Comparison of ENCODE assay signal across 17 cellular contexts in genomic region chr1:62333431-62333830, GRCh38. TPM values are rescaled to one million over a fixed set of nuclear protein-coding genes. Genes with fewer than 3 reads are reported as not detected.
A peak's percentile ranks its signal among the peaks of the same experiment; 100 is the strongest.
DNase-seq lines count a peak whose midpoint lies in the region; TF ChIP-seq lines count a peak whose summit lies in the region.
"Had no signal": no experiment of that assay in that cellular context is flagged by ENCODE, and none has a peak within 500 bp of the region (broad histone marks: within the 10 kb centered on the region; RNA-seq: fewer than 3 reads in every experiment).

No MANE protein-coding gene starts in this region.

- H3K9me2 ChIP-seq in GM23248 (ENCODE audit: insufficient read depth): no peaks in the 10 kb centered on the region

- no peaks in the 10 kb centered on the region for H3K27me3 ChIP-seq in BLaER1
- H3K27me3 ChIP-seq in GM23248 (replicated peaks; ENCODE audit: insufficient read depth): no peaks in the 10 kb centered on the region
- no peaks in the 10 kb centered on the region for H3K27me3 ChIP-seq in tibial nerve
- H3K27me3 ChIP-seq: left lung, testis had no signal

- peaks cover 2% of the 10 kb centered on the region; the same call in 1 of the 2 replicates for H3F3A ChIP-seq in GM23248 (ENCODE audit: insufficient read depth)

- no peak overlapping the region for H2AFZ ChIP-seq in GM23248

- no peaks in the 10 kb centered on the region for H3K79me2 ChIP-seq in GM23248 (ENCODE audit: insufficient read depth)

- H3K27ac ChIP-seq in BLaER1 (no peak overlapping the region), GM23248 (no peak overlapping the region), tibial nerve (no peak overlapping the region)
- H3K27ac ChIP-seq: HL-60, left lung, testis had no signal

- no peak for TF ChIP-seq POLR2A in tibial nerve (IDR thresholded peaks at IDR 0.05)

- 50 to 54% methylated on average over 7 of the region's 7 CpGs for WGBS in GM23248 (ENCODE audit: low coverage in 1 of 2, low lambda C conversion rate in 2 of 2, missing lambda C conversion rate in 2 of 2), 2 experiments
- WGBS in tibial nerve, 2 donors: 75 to 86% methylated on average over 7 of the region's 7 CpGs

- H3K4me2 ChIP-seq in BLaER1 (peak overlapping the region; percentile 45; the same call in 1 of the 2 replicates), GM23248 (ENCODE audit: unreplicated experiment) (no peak overlapping the region)

- H3K36me3 ChIP-seq in BLaER1 (no peaks in the 10 kb centered on the region), GM23248 (ENCODE audit: low read depth) (no peaks in the 10 kb centered on the region), tibial nerve (no peaks in the 10 kb centered on the region)
- H3K36me3 ChIP-seq: left lung had no signal

- H4K20me1 ChIP-seq in BLaER1 (no peaks in the 10 kb centered on the region), GM23248 (ENCODE audit: insufficient read depth) (no peaks in the 10 kb centered on the region)

- no peak for TF ChIP-seq EP300 in tibial nerve (IDR thresholded peaks at IDR 0.05)

- peak; percentile 80 for DNase-seq in GM23248
- peak; percentile 12 for DNase-seq in T1000 (lab: John Stamatoyannopoulos, UW)
- DNase-seq in glomerular visceral epithelial cell (ENCODE audit: extremely low spot score): peak; percentile 12
- DNase-seq in effector CD4-positive, alpha-beta T cell: no peak
- DNase-seq in SIG-M5 (lab: John Stamatoyannopoulos, UW): no peak
- DNase-seq in tibial nerve (ENCODE audit: low spot score in 2 of 2): no peak
- no peak for DNase-seq in NCI-H1694 (lab: John Stamatoyannopoulos, UW)
- DNase-seq: activated CD4-positive, alpha-beta T cell treated with anti-CD3 and anti-CD28 coated beads, Interleukin-2, amount 10 ng/mL, durations not matched to agents 7 days and 5 days; amniotic stem cell; foreskin melanocyte; left lung; NCI-H146; NCI-H446; T-helper 9 cell; testis had no signal

- no peak for TF ChIP-seq CTCF in tibial nerve (IDR thresholded peaks at IDR 0.05)

- H3K9me3 ChIP-seq in BLaER1 (no peaks in the 10 kb centered on the region), GM23248 (ENCODE audit: low read depth) (no peaks in the 10 kb centered on the region), tibial nerve (no peaks in the 10 kb centered on the region)
- H3K9me3 ChIP-seq: left lung, testis had no signal

- H3K4me1 ChIP-seq in BLaER1: peaks cover 43% of the 10 kb centered on the region
- peaks cover 9% of the 10 kb centered on the region for H3K4me1 ChIP-seq in GM23248 (ENCODE audit: insufficient read depth)
- H3K4me1 ChIP-seq in tibial nerve: peaks cover 4 to 24% (median 16%) of the 10 kb centered on the region in 4 donors
- H3K4me1 ChIP-seq: left lung had no signal

- in situ Hi-C loops in GM23248 (cut with MboI): no loop called here

- H3K9ac ChIP-seq in BLaER1 (no peak overlapping the region), GM23248 (no peak overlapping the region)

- H3K4me3 ChIP-seq in BLaER1 (no peak overlapping the region), GM23248 (no peak overlapping the region), tibial nerve (no peak overlapping the region)
- H3K4me3 ChIP-seq: left lung, testis had no signal

RNA-seq across cellular contexts. Expression of gene KANK4, which starts 14.2 kb away (rescaled TPM):
- total RNA-seq in GM23248 (2014; rRNA removed; shearing (Covaris generic)): 0.25 and 0.32 TPM in 2 replicates
- polyA plus RNA-seq in GM23248 (2016; fragmentation: Nextera tagmentation; extraction: Ambion mirVana): 0.29 and 0.38 TPM in 2 replicates
- total RNA-seq in tibial nerve: 10 to 100 TPM; 28.5 to 48.2 (median 45.7) TPM
- total RNA-seq: activated CD4-positive, alpha-beta T cell treated with anti-CD3 and anti-CD28 coated beads, Interleukin-2, amount 10 ng/mL, durations not matched to agents 7 days and 5 days had no signal

Comparison
In these comparisons a context has a peak if more than half of its experiments do, and no peak if none do; other contexts are left out.
1. DNase-seq: peak in GM23248 (single experiment), T1000 (single experiment) and glomerular visceral epithelial cell (single experiment); none in effector CD4-positive, alpha-beta T cell (single experiment), SIG-M5 (single experiment), tibial nerve (0 of 2) and NCI-H1694 (single experiment).
2. RNA of gene KANK4, which starts 14.2 kb away (total RNA-seq): 28.5 to 48.2 TPM in tibial nerve; 0.25 to 0.32 TPM in GM23248; every median in the first group is over 10 times any median in the second.